In genomic region chr1:3727042-3727824, GRCh38 we compare ENCODE assay signal across 11 cellular contexts. TPM values are rescaled to one million over a fixed set of nuclear protein-coding genes. Genes with fewer than 3 reads are reported as not detected.
DNase-seq lines count a peak whose midpoint lies in the region; ATAC-seq and TF ChIP-seq lines count a peak whose summit lies in the region.
"Had no signal": no experiment of that assay in that cellular context is flagged by ENCODE, and none has a peak within 500 bp of the region (broad histone marks: within the 10 kb centered on the region; RNA-seq: fewer than 3 reads in every experiment).

No MANE protein-coding gene starts in this region.

- TF ChIP-seq POLR2A in heart left ventricle (IDR thresholded peaks at IDR 0.05), result no peak

- H3K9me3 ChIP-seq in heart left ventricle, result no peaks in the 10 kb centered on the region

- DNase-seq in heart left ventricle (peak in 1 of 5 donors; percentile 63), left cardiac atrium (no peak), SK-MEL-5 (ENCODE audit: low read depth, low spot score) (peak; percentile 67), glomerular visceral epithelial cell (ENCODE audit: extremely low spot score) (peak; percentile 23), substantia nigra (lab: John Stamatoyannopoulos, UW) (peak in 32 of 49 donors; percentile 7 to 72 (median 44)), SW480 (ENCODE audit: low spot score) (no peak), NCI-H1105 (lab: John Stamatoyannopoulos, UW) (no peak)
- DNase-seq: activated CD4-positive, CD25-positive, alpha-beta regulatory T cell treated with anti-CD3 and anti-CD28 coated beads, Interleukin-2, amount 50 U/mL, for 72 hours; DND-41 had no signal

- H3K27me3 ChIP-seq in heart left ventricle, result peaks cover 0 to 25% (median 3%) of the 10 kb centered on the region in 9 donors

- no peaks in the 10 kb centered on the region for H3K36me3 ChIP-seq in heart left ventricle

- TF ChIP-seq CTCF in heart left ventricle (IDR thresholded peaks at IDR 0.05), result peak in 10 of 12 donors; percentile 11 to 44 (median 22)

- intact Hi-C loops in heart left ventricle (cut with DNase I) (loop anchor here in 6 of 10 donors (5.0 to 10.0 kb wide), 6 partner anchors 40 to 232 kb away; partner anchors contain the start of gene TPRG1L (in 2 of the 6)), left cardiac atrium (cut with DNase I) (loop anchor here in 1 of 2 donors (10.0 kb wide), 1 partner anchor 232 kb away; no protein-coding TSS in a partner anchor)

- in situ Hi-C loops in SK-MEL-5 (cut with HindIII; ENCODE audit: low pct_unique_long_range_greater_than_20kb, low sequenced_read_pairs), result no loop called here

- peaks cover 0 to 11% (median under 1%) of the 10 kb centered on the region in 12 donors for H3K4me1 ChIP-seq in heart left ventricle

- WGBS in heart left ventricle, 4 donors, result 53 to 73% (median 60%) methylated on average over 23 to 37 of the region's 37 CpGs

- ATAC-seq in heart left ventricle (peak in 3 of 4 donors; percentile 5 to 41 (median 36)), left cardiac atrium (no peak), GM21786 (IDR thresholded peaks at IDR 0.05; ENCODE audit: unreplicated experiment) (no peak)

- H3K4me3 ChIP-seq in heart left ventricle, result no peak overlapping the region

- H3K27ac ChIP-seq in heart left ventricle, result no peak overlapping the region
- no peak overlapping the region for H3K27ac ChIP-seq in substantia nigra (ENCODE audit: low read depth, low read length, poor library complexity, severe bottlenecking)

RNA-seq across cellular contexts. Expression of gene CCDC27, which starts 25.0 kb away (rescaled TPM):
- total RNA-seq in heart left ventricle (not detected), left cardiac atrium (not detected)
- polyA plus RNA-seq in heart left ventricle, result not detected
- 0.05 TPM in 1 of 2 replicates, not detected in the other for total RNA-seq in SK-MEL-5 (2014; rRNA removed; shearing (Covaris generic))
- polyA plus RNA-seq in SK-MEL-5 (2015; cell fraction: cytosol; rRNA removed), result not detected in 2 replicates
- polyA plus RNA-seq in SK-MEL-5 (2015; cell fraction: nucleus; rRNA removed), result not detected in 2 replicates
- total RNA-seq: glomerular endothelial cell had no signal

RNA-seq across cellular contexts. Expression of gene SMIM1, which starts 45.3 kb away (rescaled TPM):
- total RNA-seq in heart left ventricle (10 to 100 TPM in 6 of 9 donors, 1 to 10 TPM in 3; 9.4 to 20.8 (median 11.7) TPM), left cardiac atrium (10 to 100 TPM; 25.4 to 35.9 TPM)
- 10 to 100 TPM in 1 of 2 donors, 1 to 10 TPM in 1; 3.8 to 51.2 TPM for polyA plus RNA-seq in heart left ventricle
- total RNA-seq in SK-MEL-5 (2014; rRNA removed; shearing (Covaris generic)), result 2.9 and 4.4 TPM in 2 replicates
- 5.8 and 10.1 TPM in 2 replicates for polyA plus RNA-seq in SK-MEL-5 (2015; cell fraction: cytosol; rRNA removed)
- not detected in 2 replicates for polyA plus RNA-seq in SK-MEL-5 (2015; cell fraction: nucleus; rRNA removed)

Comparison
In these comparisons a context has a peak if more than half of its experiments do, and no peak if none do; other contexts are left out.
1. ATAC-seq: peak in heart left ventricle (3 of 4); none in left cardiac atrium (0 of 2) and GM21786 (single experiment).
2. DNase-seq: peak in SK-MEL-5 (single experiment), glomerular visceral epithelial cell (single experiment) and substantia nigra (32 of 49); none in left cardiac atrium (single experiment), SW480 (single experiment) and NCI-H1105 (single experiment).